ENCODE assay signal across 10 cellular contexts in genomic region chr14:93013368-93013719, GRCh38.
A peak's percentile ranks its signal among the peaks of the same experiment; 100 is the strongest.
DNase-seq lines count a peak whose midpoint lies in the region; ATAC-seq and TF ChIP-seq lines count a peak whose summit lies in the region.
"Had no signal": no experiment of that assay in that cellular context is flagged by ENCODE, and none has a peak within 500 bp of the region (broad histone marks: within the 10 kb centered on the region; RNA-seq: fewer than 3 reads in every experiment).

No MANE protein-coding gene starts in this region.

- in situ Hi-C loops in IMR-90 (cut with MboI; ENCODE audit: low sequenced_read_pairs): no loop called here

- ATAC-seq in IMR-90 (ENCODE audit: low read depth): peak; percentile 59
- no peak for ATAC-seq in SK-N-SH treated with all-trans-retinoic acid at 6 μM for 48 hours
- ATAC-seq in left lobe of liver: no peak
- no peak for ATAC-seq in GM19023 (IDR thresholded peaks at IDR 0.05; ENCODE audit: unreplicated experiment)

- H3K4me1 ChIP-seq in IMR-90 (ENCODE audit: control insufficient read depth, insufficient read depth, low read length): peaks cover 3% of the 10 kb centered on the region; the same call in 1 of the 2 replicates
- H3K4me1 ChIP-seq in thyroid gland: peaks cover 38 to 98% of the 10 kb centered on the region in 2 donors

- H3K4me1 Mint-ChIP-seq in brain (peaks cover 83% of the 10 kb centered on the region), osteocyte (ENCODE audit: unreplicated experiment) (peaks cover 50% of the 10 kb centered on the region)

- H3K36me3 Mint-ChIP-seq in brain: no peaks in the 10 kb centered on the region
- no peaks in the 10 kb centered on the region for H3K36me3 Mint-ChIP-seq in osteocyte (ENCODE audit: unreplicated experiment)

- H3K23ac ChIP-seq in IMR-90 (ENCODE audit: low read depth, low read length): no peak overlapping the region

- H3K18ac ChIP-seq in IMR-90 (ENCODE audit: low read depth, low read length): no peak overlapping the region

- H3K4me3 Mint-ChIP-seq in brain: no peak overlapping the region
- H3K4me3 Mint-ChIP-seq in osteocyte (ENCODE audit: unreplicated experiment): no peak overlapping the region
- H3K4me3 Mint-ChIP-seq: activated T-cell treated with anti-CD3 and anti-CD28 coated beads, Interleukin-2, amount 50 U/mL, for 4 hours had no signal

- no peak for TF ChIP-seq RAD21 in IMR-90 (IDR thresholded peaks at IDR 0.05; ENCODE audit: low read length)

- dilution Hi-C loops in IMR-90 (cut with HindIII; ENCODE audit: low sequenced_read_pairs, unreplicated experiment): no loop called here

- H3K27me3 ChIP-seq in IMR-90 (ENCODE audit: control insufficient read depth, insufficient read depth, low read length) (no peaks in the 10 kb centered on the region), thyroid gland (no peaks in the 10 kb centered on the region)
- H3K27me3 ChIP-seq: heart right ventricle had no signal

- H3K4me3 ChIP-seq in IMR-90 (ENCODE audit: insufficient read depth, low read depth, low read length) (no peak overlapping the region), thyroid gland (replicated peaks in 1 of 3) (no peak overlapping the region)
- H3K4me3 ChIP-seq: heart right ventricle had no signal

- H3K56ac ChIP-seq in IMR-90 (ENCODE audit: extremely low read depth, insufficient read depth, low read length): no peak overlapping the region

- no TSS peak for BruUV-seq in IMR-90 (replicated peaks; lab: Mats Ljungman, UMichigan)

- no peak overlapping the region for H2BK5ac ChIP-seq in IMR-90 (ENCODE audit: low read depth, low read length, poor library complexity, severe bottlenecking)

- H2AK5ac ChIP-seq in IMR-90 (ENCODE audit: low read depth, low read length): no peak overlapping the region

- no peak overlapping the region for H2AFZ ChIP-seq in IMR-90 (replicated peaks; ENCODE audit: low read length, poor library complexity)

- TF ChIP-seq POLR2A in IMR-90 (IDR thresholded peaks at IDR 0.05; ENCODE audit: low read depth, low read length) (no peak), thyroid gland (IDR thresholded peaks at IDR 0.05) (no peak)

- no peak for TF ChIP-seq CTCF in IMR-90 (conservative IDR thresholded peaks at IDR 0.05; ENCODE audit: low read depth, low read length)
- TF ChIP-seq CTCF in brain (conservative IDR thresholded peaks at IDR 0.05): no peak
- TF ChIP-seq CTCF in osteocyte (IDR thresholded peaks at IDR 0.05): no peak
- no peak for TF ChIP-seq CTCF in thyroid gland (IDR thresholded peaks at IDR 0.05)

- peak overlapping the region in 4 of 5 experiments; percentile 58 to 81 (median 64) for H3K27ac Mint-ChIP-seq in brain
- peak overlapping the region; percentile 36 for H3K27ac Mint-ChIP-seq in osteocyte (ENCODE audit: unreplicated experiment)

- no peaks in the 10 kb centered on the region for H3K9me3 ChIP-seq in IMR-90 (ENCODE audit: control insufficient read depth, insufficient read depth, low read length)
- H3K9me3 ChIP-seq in thyroid gland: no peaks in the 10 kb centered on the region
- H3K9me3 ChIP-seq: heart right ventricle had no signal

- DNase-seq in GDM1 (lab: John Stamatoyannopoulos, UW): peak; percentile 18
- DNase-seq in IMR-90: peak; percentile 28
- DNase-seq in osteocyte (ENCODE audit: extremely low spot score, unreplicated experiment): no peak
- no peak for DNase-seq in thyroid gland
- no peak for DNase-seq in left lobe of liver (ENCODE audit: low spot score)
- DNase-seq: activated T-cell treated with anti-CD3 and anti-CD28 coated beads, Interleukin-2, amount 50 U/mL, for 4 hours; heart right ventricle had no signal

- H3K4me2 ChIP-seq in IMR-90 (ENCODE audit: low read depth, low read length): no peak overlapping the region

- H4K8ac ChIP-seq in IMR-90 (ENCODE audit: low read depth in 2 of 2, low read length in 2 of 2): no peak overlapping the region

- H2BK120ac ChIP-seq in IMR-90 (ENCODE audit: low read depth, low read length): no peak overlapping the region

- peaks cover 4% of the 10 kb centered on the region for H3K27me3 Mint-ChIP-seq in brain
- no peaks in the 10 kb centered on the region for H3K27me3 Mint-ChIP-seq in osteocyte (ENCODE audit: unreplicated experiment)

- CTCF ChIA-PET in IMR-90 (lab: Yijun Ruan, JAX): no interaction called here

- H3K36me3 ChIP-seq in IMR-90 (ENCODE audit: control insufficient read depth, insufficient read depth, low read length) (no peaks in the 10 kb centered on the region), thyroid gland (no peaks in the 10 kb centered on the region)

- WGBS in IMR-90 (ENCODE audit: extremely low coverage in 2 of 2, insufficient read length in 1 of 2), 2 experiments: no CpG with 5 or more reads among the region's 3 CpGs
- 51 to 82% methylated on average over 3 of the region's 3 CpGs for WGBS in thyroid gland, 2 donors

- no peak overlapping the region for H3K9ac ChIP-seq in IMR-90 (ENCODE audit: low read depth, low read length)

- H3K14ac ChIP-seq in IMR-90 (replicated peaks; ENCODE audit: low read depth, low read length): no peak overlapping the region

- H3K9me3 Mint-ChIP-seq in brain (no peaks in the 10 kb centered on the region), osteocyte (ENCODE audit: unreplicated experiment) (no peaks in the 10 kb centered on the region)
- H3K9me3 Mint-ChIP-seq: activated T-cell treated with anti-CD3 and anti-CD28 coated beads, Interleukin-2, amount 50 U/mL, for 4 hours had no signal

- H4K91ac ChIP-seq in IMR-90 (ENCODE audit: insufficient read depth, low read depth, low read length): no peak overlapping the region

- POLR2A ChIA-PET in IMR-90 (lab: Charles Lee; ENCODE audit: unreplicated experiment): no interaction called here

- no peak overlapping the region for H3K27ac ChIP-seq in IMR-90 (ENCODE audit: insufficient read depth, low read length)
- no peak overlapping the region for H3K27ac ChIP-seq in thyroid gland

- no peak overlapping the region for H4K5ac ChIP-seq in IMR-90 (ENCODE audit: low read depth, low read length)

- H3K79me1 ChIP-seq in IMR-90 (ENCODE audit: low read depth in 1 of 2, low read length in 2 of 2): no peaks in the 10 kb centered on the region

- peaks cover 4% of the 10 kb centered on the region; the same call in 1 of the 2 replicates for H3K9me1 ChIP-seq in IMR-90 (ENCODE audit: insufficient read depth, low read length)

- no peak overlapping the region for H2AK9ac ChIP-seq in IMR-90 (replicated peaks; ENCODE audit: low read depth, low read length, poor library complexity)

- intact Hi-C loops in IMR-90 (cut with micrococcal nuclease): no loop called here
- intact Hi-C loops in thyroid gland (cut with DNase I): no loop called here

- no peak overlapping the region for H2BK20ac ChIP-seq in IMR-90 (ENCODE audit: low read depth, low read length)

- no peak overlapping the region for H3K4ac ChIP-seq in IMR-90 (ENCODE audit: low read depth, low read length)

- no peaks in the 10 kb centered on the region; the same call in none of the 2 replicates for H4K20me1 ChIP-seq in IMR-90 (ENCODE audit: insufficient read depth, low read length)

- no peak overlapping the region for H2BK15ac ChIP-seq in IMR-90 (ENCODE audit: low read depth, low read length)

TF ChIP-seq in IMR-90, 13 proteins besides CTCF, POLR2A, EP300 and RAD21 (continues in another document):
- TF ChIP-seq MAFK (IDR thresholded peaks at IDR 0.05; ENCODE audit: low read depth, low read length): no peak
- TF ChIP-seq ELK1 (IDR thresholded peaks at IDR 0.05; ENCODE audit: borderline replicate concordance, low read depth, low read length): no peak
- TF ChIP-seq MXI1 (IDR thresholded peaks at IDR 0.05; ENCODE audit: borderline replicate concordance, low read depth, low read length): no peak
- TF ChIP-seq RFX5 (IDR thresholded peaks at IDR 0.05; ENCODE audit: low read depth, low read length): no peak
- TF ChIP-seq BHLHE40 (IDR thresholded peaks at IDR 0.05; ENCODE audit: low read depth, low read length): no peak
- TF ChIP-seq CEBPB (IDR thresholded peaks at IDR 0.05; ENCODE audit: low read depth, low read length): no peak
- TF ChIP-seq NFE2L2 (IDR thresholded peaks at IDR 0.05; ENCODE audit: low read depth, low read length): no peak
- TF ChIP-seq SMC3 (IDR thresholded peaks at IDR 0.05; ENCODE audit: low read depth, low read length): no peak

TF ChIP-seq in SK-N-SH treated with all-trans-retinoic acid at 6 μM for 48 hours, 23 proteins besides CTCF, POLR2A, EP300 and RAD21 (continues in another document):
- no peak for TF ChIP-seq SNAI2 (CRISPR knock-in tag; IDR thresholded peaks at IDR 0.05)
- TF ChIP-seq CSRNP3 (CRISPR knock-in tag; IDR thresholded peaks at IDR 0.05): no peak
- TF ChIP-seq RARB (CRISPR knock-in tag; IDR thresholded peaks at IDR 0.05): no peak
- no peak for TF ChIP-seq TSHZ2 (CRISPR knock-in tag; IDR thresholded peaks at IDR 0.05)

Comparison
In these comparisons a context has a peak if more than half of its experiments do, and no peak if none do; other contexts are left out.
1. DNase-seq: peak in GDM1 (single experiment) and IMR-90 (single experiment); none in osteocyte (single experiment), thyroid gland (0 of 2) and left lobe of liver (single experiment).